10 cellular contexts compared by ENCODE assay signal in genomic region chr9:16521868-16522381, GRCh38.
DNase-seq lines count a peak whose midpoint lies in the region; ATAC-seq, FAIRE-seq and TF ChIP-seq lines count a peak whose summit lies in the region.
"Had no signal": no experiment of that assay in that cellular context is flagged by ENCODE, and none has a peak within 500 bp of the region (broad histone marks: within the 10 kb centered on the region; RNA-seq: fewer than 3 reads in every experiment).

No MANE protein-coding gene starts in this region.

- SMC1A ChIA-PET in GM12878 (lab: Charles Lee; ENCODE audit: uncharacterized antibody, unreplicated experiment), result interaction anchor here (0.7 to 2.4 kb wide), 19 partner anchors 10 to 162 kb away, joined by 3 to 14 read pairs (median 4); no protein-coding TSS in a partner anchor

- H3K4me1 ChIP-seq in GM12878 (ENCODE audit: control insufficient read depth, insufficient read depth, low read length) (no peaks in the 10 kb centered on the region), thyroid gland (peaks cover 1 to 17% of the 10 kb centered on the region in 2 donors)

- H2AFZ ChIP-seq in GM12878 (ENCODE audit: control insufficient read depth, low read depth, low read length), result no peak overlapping the region

- TF ChIP-seq CTCF in GM12878 (IDR thresholded peaks at IDR 0.05 in 2 of 3, conservative IDR thresholded peaks at IDR 0.05 in 1 of 3; ENCODE audit: control insufficient read depth in 2 of 3, extremely low read depth in 1 of 3, insufficient read depth in 1 of 3, low read depth in 3 of 3, low read length in 3 of 3) (no peak), thyroid gland (IDR thresholded peaks at IDR 0.05) (no peak), progenitor cell of endocrine pancreas (IDR thresholded peaks at IDR 0.05; ENCODE audit: unreplicated experiment) (no peak)

- TF ChIP-seq POLR2A in GM12878 (IDR thresholded peaks at IDR 0.05; ENCODE audit: low read depth, low read length), result no peak
- no peak for TF ChIP-seq POLR2A in thyroid gland (IDR thresholded peaks at IDR 0.05)

- H3K4me3 ChIP-seq in GM12878, result no peak overlapping the region
- H3K4me3 ChIP-seq in thyroid gland (replicated peaks in 1 of 3), result no peak overlapping the region

- no peaks in the 10 kb centered on the region for H3K9me3 Mint-ChIP-seq in progenitor cell of endocrine pancreas (ENCODE audit: low read depth)
- H3K9me3 Mint-ChIP-seq: activated B cell treated with CpG ODN at 0.5 μM for 24 hours had no signal

- no peaks in the 10 kb centered on the region for H3K79me2 ChIP-seq in GM12878 (ENCODE audit: control insufficient read depth, insufficient read depth, low read length)

- peaks cover 1% of the 10 kb centered on the region for H3K4me1 Mint-ChIP-seq in progenitor cell of endocrine pancreas (ENCODE audit: low read depth)
- H3K4me1 Mint-ChIP-seq: activated B cell treated with CpG ODN at 0.5 μM for 24 hours had no signal

- no peak for TF ChIP-seq RAD21 in GM12878 (IDR thresholded peaks at IDR 0.05; ENCODE audit: insufficient read depth, low read depth, low read length)

- FAIRE-seq in GM12878 (lab: Jason Lieb, UNC), result no peak
- FAIRE-seq: endometrium had no signal

- no peak overlapping the region for H3K4me3 Mint-ChIP-seq in progenitor cell of endocrine pancreas (ENCODE audit: low read depth)
- H3K4me3 Mint-ChIP-seq: activated B cell treated with CpG ODN at 0.5 μM for 24 hours had no signal

- CTCF ChIA-PET in GM12878 (lab: Yijun Ruan, JAX), result interaction anchor here (0.5 to 2.2 kb wide), 4 partner anchors 8 to 44 kb away, joined by 4 to 10 read pairs (median 4); no protein-coding TSS in a partner anchor

- no peaks in the 10 kb centered on the region for H3K36me3 Mint-ChIP-seq in progenitor cell of endocrine pancreas (ENCODE audit: insufficient read depth)

- no TSS peak for BruUV-seq in GM12878 (replicated peaks; lab: Mats Ljungman, UMichigan)

- RAD21 ChIA-PET in GM12878 (lab: Charles Lee; ENCODE audit: unreplicated experiment), result interaction anchor here (0.6 to 3.7 kb wide), 6 partner anchors 12 to 71 kb away, joined by 3 to 19 read pairs (median 3); no protein-coding TSS in a partner anchor

- H4K20me1 ChIP-seq in GM12878 (ENCODE audit: control insufficient read depth, insufficient read depth), result no peaks in the 10 kb centered on the region

- H3K27me3 Mint-ChIP-seq in progenitor cell of endocrine pancreas, result peaks cover 9% of the 10 kb centered on the region

- no peak overlapping the region for H3K9ac ChIP-seq in GM12878 (ENCODE audit: control insufficient read depth, insufficient read depth, low read length)

- H3K27ac Mint-ChIP-seq in progenitor cell of endocrine pancreas, result no peak overlapping the region
- H3K27ac Mint-ChIP-seq: activated B cell treated with CpG ODN at 0.5 μM for 24 hours had no signal

- WGBS in GM12878 (ENCODE audit: insufficient coverage, insufficient replicate concordance, low lambda C conversion rate, missing lambda C conversion rate), result 0% methylated on average over 2 of the region's 2 CpGs
- 36 to 77% methylated on average over 2 of the region's 2 CpGs for WGBS in thyroid gland, 2 donors

- intact Hi-C loops in GM12878 (cut with micrococcal nuclease; ENCODE audit: unreplicated experiment) (no loop called here), thyroid gland (cut with DNase I) (no loop called here)

- H3K4me2 ChIP-seq in GM12878 (ENCODE audit: control insufficient read depth, insufficient read depth), result no peak overlapping the region

- H3K9me3 ChIP-seq in GM12878 (replicated peaks; ENCODE audit: control insufficient read depth, insufficient read depth, low read length) (no peaks in the 10 kb centered on the region), thyroid gland (no peaks in the 10 kb centered on the region)

- H3K27me3 ChIP-seq in GM12878 (replicated peaks in 1 of 2; ENCODE audit: control insufficient read depth in 2 of 2, insufficient read depth in 2 of 2, low read length in 1 of 2), result no peaks in the 10 kb centered on the region
- no peaks in the 10 kb centered on the region for H3K27me3 ChIP-seq in thyroid gland

- POLR2A ChIA-PET in GM12878 (lab: Charles Lee), result interaction anchor here (0.7 to 1.5 kb wide), 4 partner anchors 21 to 63 kb away, joined by 3 to 5 read pairs (median 4); no protein-coding TSS in a partner anchor

- ATAC-seq in GM12878 (no peak), GM19351 (IDR thresholded peaks at IDR 0.05; ENCODE audit: unreplicated experiment) (no peak)

- TF ChIP-seq EP300 in GM12878 (IDR thresholded peaks at IDR 0.05; ENCODE audit: borderline replicate concordance in 1 of 2, control insufficient read depth in 1 of 2, low read depth in 2 of 2, low read length in 2 of 2), result no peak

- H3K36me3 ChIP-seq in GM12878 (ENCODE audit: control insufficient read depth in 2 of 2, insufficient read depth in 2 of 2, low read length in 1 of 2) (no peaks in the 10 kb centered on the region), thyroid gland (no peaks in the 10 kb centered on the region)

- DNase-seq in LHCN-M2 (ENCODE audit: low read depth) (peak; percentile 92), GM12878 (ENCODE audit: low read depth, low spot score) (no peak), kidney glomerular epithelial cell (lab: John Stamatoyannopoulos, UW) (peak; percentile 55), thyroid gland (no peak), NCI-H774 (lab: John Stamatoyannopoulos, UW) (no peak), NCI-H1436 treated with DMSO at 0.1 percent for 48 hours (lab: John Stamatoyannopoulos, UW) (no peak), progenitor cell of endocrine pancreas (ENCODE audit: low spot score, unreplicated experiment) (no peak)
- DNase-seq: activated B cell treated with CpG ODN at 0.5 μM for 24 hours had no signal

- H3K27ac ChIP-seq in GM12878 (ENCODE audit: control insufficient read depth, insufficient read depth) (no peak overlapping the region), thyroid gland (peak overlapping the region in 2 of 3 donors; percentile 4 to 8)

- in situ Hi-C loops in GM12878 (cut with MboI), result no loop called here

TF ChIP-seq in GM12878, 131 proteins besides CTCF, POLR2A, EP300 and RAD21:
- TF ChIP-seq BHLHE40 (IDR thresholded peaks at IDR 0.05; ENCODE audit: borderline replicate concordance in 1 of 2, low read depth in 2 of 2, low read length in 1 of 2) (no peak), E4F1 (IDR thresholded peaks at IDR 0.05; ENCODE audit: borderline replicate concordance, partially characterized antibody) (no peak), SMAD1 (IDR thresholded peaks at IDR 0.05; ENCODE audit: low read depth, partially characterized antibody) (no peak), ZBTB4 (CRISPR knock-in tag; IDR thresholded peaks at IDR 0.05) (no peak), IKZF2 (IDR thresholded peaks at IDR 0.05) (no peak), HDAC2 (IDR thresholded peaks at IDR 0.05) (no peak), ATF2 (IDR thresholded peaks at IDR 0.05; ENCODE audit: low read length) (no peak), DPF2 (IDR thresholded peaks at IDR 0.05) (0 out of 2 replicates have a peak, but pooled peaks have one; percentile 18), YY1 (IDR thresholded peaks at IDR 0.05; ENCODE audit: low read depth, low read length) (no peak)

Comparison
In these comparisons a context has a peak if more than half of its experiments do, and no peak if none do; other contexts are left out.
1. DNase-seq: peak in LHCN-M2 (single experiment) and kidney glomerular epithelial cell (single experiment); none in GM12878 (single experiment), thyroid gland (0 of 2), NCI-H774 (single experiment), NCI-H1436 treated with DMSO at 0.1 percent for 48 hours (single experiment) and progenitor cell of endocrine pancreas (single experiment).